In the genomic region with DNA sequence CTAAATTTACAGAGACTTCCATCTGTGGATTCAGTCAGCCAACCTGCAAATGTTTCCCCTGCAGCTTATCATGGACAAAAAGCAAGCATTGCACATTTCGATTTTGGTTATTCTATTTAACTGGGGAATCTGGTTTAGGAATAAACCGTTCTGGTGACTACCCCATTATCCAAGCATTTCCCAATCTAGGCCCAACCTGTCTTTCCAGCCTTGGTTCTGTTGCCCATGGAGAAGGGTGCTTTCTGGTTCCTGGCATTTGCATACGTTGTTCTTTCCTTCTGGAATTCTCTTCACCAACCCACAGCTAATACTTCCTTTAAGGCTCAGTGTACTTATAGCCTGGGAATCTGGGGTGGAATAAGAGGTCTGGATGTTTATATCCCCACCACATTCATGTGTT, we compare ENCODE assay signal across 13 cellular contexts. TPM values are rescaled to one million over a fixed set of nuclear protein-coding genes. Genes with fewer than 3 reads are reported as not detected.
DNase-seq lines count a peak whose midpoint lies in the region; ATAC-seq and TF ChIP-seq lines count a peak whose summit lies in the region.
"Had no signal": no experiment of that assay in that cellular context is flagged by ENCODE, and none has a peak within 500 bp of the region (broad histone marks: within the 10 kb centered on the region; RNA-seq: fewer than 3 reads in every experiment).

No MANE protein-coding gene starts in this region.

- H3K4me1 Mint-ChIP-seq in stimulated activated effector memory CD8-positive, alpha-beta T cell treated with anti-CD3 and anti-CD28 coated beads, Interleukin-12 subunit alpha, Interleukin-12 subunit beta, amount 100 ng/mL, for 72 hours, result peaks cover 65% of the 10 kb centered on the region

- H3K9me3 Mint-ChIP-seq in stimulated activated effector memory CD8-positive, alpha-beta T cell treated with anti-CD3 and anti-CD28 coated beads, Interleukin-12 subunit alpha, Interleukin-12 subunit beta, amount 100 ng/mL, for 72 hours, result no peaks in the 10 kb centered on the region

- H3K27ac Mint-ChIP-seq in stimulated activated effector memory CD8-positive, alpha-beta T cell treated with anti-CD3 and anti-CD28 coated beads, Interleukin-12 subunit alpha, Interleukin-12 subunit beta, amount 100 ng/mL, for 72 hours, result no peak overlapping the region

- H3K9me3 ChIP-seq in mucosa of stomach (ENCODE audit: control insufficient read depth, low read length) (no peaks in the 10 kb centered on the region), lower lobe of right lung (no peaks in the 10 kb centered on the region)
- H3K9me3 ChIP-seq: BE2C, heart left ventricle had no signal

- H3K27ac ChIP-seq in C4-2B (peak overlapping the region; percentile 86; the same call in 1 of the 2 replicates), lower lobe of right lung (no peak overlapping the region)

- H3K36me3 ChIP-seq in mucosa of stomach (ENCODE audit: control insufficient read depth, insufficient read depth, low read length) (no peaks in the 10 kb centered on the region), lower lobe of right lung (no peaks in the 10 kb centered on the region)
- H3K36me3 ChIP-seq: BE2C, heart left ventricle had no signal

- in situ Hi-C loops in astrocyte of the spinal cord (cut with HindIII; ENCODE audit: low sequenced_read_pairs), result no loop called here

- H3K36me3 Mint-ChIP-seq in stimulated activated effector memory CD8-positive, alpha-beta T cell treated with anti-CD3 and anti-CD28 coated beads, Interleukin-12 subunit alpha, Interleukin-12 subunit beta, amount 100 ng/mL, for 72 hours, result peaks cover 19% of the 10 kb centered on the region

- no peak for ATAC-seq in stimulated activated effector memory CD8-positive, alpha-beta T cell treated with anti-CD3 and anti-CD28 coated beads, Interleukin-12 subunit alpha, Interleukin-12 subunit beta, amount 100 ng/mL, for 72 hours
- ATAC-seq in lower lobe of right lung, result no peak
- ATAC-seq: heart left ventricle had no signal

- DNase-seq in LNCaP clone FGC (ENCODE audit: low read depth) (no peak), astrocyte of the spinal cord (ENCODE audit: low read depth, low spot score) (no peak), COLO668 (lab: John Stamatoyannopoulos, UW; ENCODE audit: unreplicated experiment) (no peak), lower lobe of right lung (no peak), D341Med (ENCODE audit: low spot score) (no peak)
- no peak for DNase-seq in stimulated activated effector memory CD8-positive, alpha-beta T cell treated with anti-CD3 and anti-CD28 coated beads, Interleukin-12 subunit alpha, Interleukin-12 subunit beta, amount 100 ng/mL, for 72 hours (ENCODE audit: low spot score in 2 of 2)
- DNase-seq: activated gamma-delta T cell, BE2C, heart left ventricle, mesenchymal stem cell, NCI-H1436 treated with DMSO at 0.1 percent for 48 hours had no signal

- no peak overlapping the region for H3K4me3 Mint-ChIP-seq in stimulated activated effector memory CD8-positive, alpha-beta T cell treated with anti-CD3 and anti-CD28 coated beads, Interleukin-12 subunit alpha, Interleukin-12 subunit beta, amount 100 ng/mL, for 72 hours

- no peak for TF ChIP-seq CTCF in C4-2B (conservative IDR thresholded peaks at IDR 0.05)
- no peak for TF ChIP-seq CTCF in LNCaP clone FGC (IDR thresholded peaks at IDR 0.05; ENCODE audit: control insufficient read depth, extremely low read depth, insufficient read depth)
- no peak for TF ChIP-seq CTCF in astrocyte of the spinal cord (IDR thresholded peaks at IDR 0.05; ENCODE audit: low read depth, low read length)
- no peak for TF ChIP-seq CTCF in lower lobe of right lung (IDR thresholded peaks at IDR 0.05)

- peak overlapping the region; percentile 81 for H3K4me3 ChIP-seq in LNCaP clone FGC (ENCODE audit: low read depth, low read length)
- peak overlapping the region; percentile 71 for H3K4me3 ChIP-seq in astrocyte of the spinal cord (ENCODE audit: low read depth, low read length)
- no peak overlapping the region for H3K4me3 ChIP-seq in mucosa of stomach (ENCODE audit: low read length)
- no peak overlapping the region for H3K4me3 ChIP-seq in lower lobe of right lung

- H3K27me3 ChIP-seq in mucosa of stomach (ENCODE audit: control insufficient read depth, insufficient read depth, low read length) (no peaks in the 10 kb centered on the region), lower lobe of right lung (ENCODE audit: low read depth) (no peaks in the 10 kb centered on the region)
- H3K27me3 ChIP-seq: BE2C, heart left ventricle had no signal

- H3K4me1 ChIP-seq in mucosa of stomach (ENCODE audit: control insufficient read depth, insufficient read depth, low read length) (peaks cover 41% of the 10 kb centered on the region), lower lobe of right lung (peaks cover 65% of the 10 kb centered on the region)

- H3K9ac ChIP-seq in mucosa of stomach (ENCODE audit: low read length), result peak overlapping the region; percentile 86

- intact Hi-C loops in lower lobe of right lung (cut with DNase I), result no loop called here

RNA-seq across cellular contexts. Expression of a gene that starts 1.4 kb away (rescaled TPM):
- total RNA-seq in lower lobe of right lung, result 199 TPM

Comparison
In these comparisons a context has a peak if more than half of its experiments do, and no peak if none do; other contexts are left out.
1. H3K4me3 ChIP-seq: peak in LNCaP clone FGC (single experiment) and astrocyte of the spinal cord (single experiment); none in mucosa of stomach (single experiment) and lower lobe of right lung (single experiment).